ENCODE assay signal across 18 cellular contexts in the genomic region with DNA sequence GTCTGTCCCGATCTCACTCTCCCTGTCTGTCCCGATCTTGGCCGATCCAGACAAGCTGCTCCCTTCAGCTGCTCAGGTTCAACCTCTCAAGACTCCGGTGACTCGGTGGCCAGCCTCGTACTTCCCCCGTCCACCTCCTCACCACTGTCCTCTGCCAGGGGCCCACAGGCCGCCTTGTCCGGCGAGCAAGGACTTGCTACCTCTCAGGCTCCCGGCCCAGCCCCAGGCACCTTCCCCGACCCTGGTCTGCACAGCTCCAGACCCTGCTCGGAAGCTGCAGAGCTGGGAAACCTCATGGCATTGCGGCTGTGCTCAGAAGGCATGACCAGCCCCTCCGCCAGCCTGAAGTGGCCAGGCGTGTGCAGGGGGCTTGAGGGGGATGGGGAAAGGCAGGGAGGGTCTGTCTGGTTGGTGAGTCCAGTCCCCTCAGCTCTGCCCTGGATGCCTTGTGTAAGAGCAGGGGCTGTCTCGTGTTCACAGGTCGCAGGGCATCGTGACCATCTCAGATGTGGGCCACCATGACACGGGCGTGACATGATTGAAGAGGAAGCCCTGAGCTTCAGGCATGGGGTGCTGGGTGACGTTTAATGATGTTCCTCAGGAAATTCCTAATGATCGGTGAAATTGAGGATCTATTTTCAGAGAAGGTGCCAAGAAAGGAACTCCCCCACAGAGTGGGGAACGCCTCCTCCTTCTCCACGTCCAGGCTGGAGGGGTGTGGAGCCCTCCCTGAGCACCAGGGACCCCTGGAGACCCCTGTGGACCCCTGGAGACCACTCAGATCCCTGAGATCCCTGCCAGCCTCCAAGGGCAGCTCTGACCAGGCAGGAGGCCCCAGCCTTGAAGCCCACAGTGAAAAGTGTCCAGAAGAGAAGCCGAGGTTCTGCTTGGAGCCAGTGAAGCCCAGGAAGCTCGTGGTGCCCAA.
"Had no signal": no experiment of that assay in that cellular context is flagged by ENCODE, and none has a peak within 500 bp of the region (broad histone marks: within the 10 kb centered on the region; RNA-seq: fewer than 3 reads in every experiment).

No MANE protein-coding gene starts in this region.

- H3K4me3 ChIP-seq: dorsolateral prefrontal cortex, psoas muscle, right lobe of liver, testis had no signal

- ATAC-seq: esophagus mucosa, psoas muscle, right lobe of liver had no signal

- H3K4me1 ChIP-seq: psoas muscle, right lobe of liver, testis had no signal

- H3K27ac ChIP-seq: brain microvascular endothelial cell, dorsolateral prefrontal cortex, neutrophil, psoas muscle, right lobe of liver, testis had no signal

- H3K27me3 ChIP-seq: brain microvascular endothelial cell, neutrophil, right lobe of liver, testis had no signal

- DNase-seq: activated CD4-positive, alpha-beta T cell treated with anti-CD3 and anti-CD28 coated beads for 4 hours; activated effector memory CD4-positive, alpha-beta T cell treated with Interleukin-2 at 50 U/mL for 16 hours; amygdala; brain microvascular endothelial cell; cerebellar nuclear complex; glutamatergic neuron; midbrain; psoas muscle; stimulated activated CD4-positive, alpha-beta T cell treated with anti-CD3 and anti-CD28 coated beads, Interleukin-2, amount 100 ng/mL, for 24 hours; stimulated activated naive CD4-positive, alpha-beta T cell treated with Interleukin-2 at 50 U/mL for 16 hours; T-helper 1 cell; testis had no signal

- H3K36me3 ChIP-seq: brain microvascular endothelial cell, neutrophil, right lobe of liver had no signal

- H3K9me3 Mint-ChIP-seq: activated naive CD4-positive, alpha-beta T cell treated with anti-CD3 and anti-CD28 coated beads, Interleukin-2, amount 50 U/mL, for 24 hours had no signal

- H3K4me3 Mint-ChIP-seq: activated naive CD4-positive, alpha-beta T cell treated with anti-CD3 and anti-CD28 coated beads, Interleukin-2, amount 50 U/mL, for 24 hours had no signal

- H3K27ac Mint-ChIP-seq: activated naive CD4-positive, alpha-beta T cell treated with anti-CD3 and anti-CD28 coated beads, Interleukin-2, amount 50 U/mL, for 24 hours had no signal

- H3K27me3 Mint-ChIP-seq: activated naive CD4-positive, alpha-beta T cell treated with anti-CD3 and anti-CD28 coated beads, Interleukin-2, amount 50 U/mL, for 24 hours had no signal

- H3K36me3 Mint-ChIP-seq: activated naive CD4-positive, alpha-beta T cell treated with anti-CD3 and anti-CD28 coated beads, Interleukin-2, amount 50 U/mL, for 24 hours had no signal

- H3K4me1 Mint-ChIP-seq: activated naive CD4-positive, alpha-beta T cell treated with anti-CD3 and anti-CD28 coated beads, Interleukin-2, amount 50 U/mL, for 24 hours had no signal

- FAIRE-seq: endometrium had no signal

- H3K9me3 ChIP-seq: neutrophil, psoas muscle, right lobe of liver, testis had no signal
